ENCODE assay signal across 1 cellular context in genomic region chr1:67748147-67748546, GRCh38.
TF ChIP-seq lines count a peak whose summit lies in the region.

No MANE protein-coding gene starts in this region.

TF ChIP-seq in H1, 55 proteins besides CTCF, POLR2A, EP300 and RAD21 (continued from another document):
- no peak for TF ChIP-seq BCL11A (IDR thresholded peaks at IDR 0.05; ENCODE audit: low read depth in 2 of 2, low read length in 2 of 2)
- no peak for TF ChIP-seq MAX (IDR thresholded peaks at IDR 0.05)
- no peak for TF ChIP-seq RBBP5 (IDR thresholded peaks at IDR 0.05; ENCODE audit: borderline replicate concordance, low read depth, low read length)
- TF ChIP-seq SIRT6 (IDR thresholded peaks at IDR 0.05; ENCODE audit: low read length): no peak
- TF ChIP-seq CBX8 (IDR thresholded peaks at IDR 0.05; ENCODE audit: borderline replicate concordance, low read depth, low read length): no peak
- TF ChIP-seq ASH2L (IDR thresholded peaks at IDR 0.05; ENCODE audit: low read length): no peak
- no peak for TF ChIP-seq TAF1 (IDR thresholded peaks at IDR 0.05; ENCODE audit: low read depth, low read length)
- TF ChIP-seq POU5F1 (IDR thresholded peaks at IDR 0.05; ENCODE audit: low read depth, low read length): no peak
- TF ChIP-seq PHF8 (conservative IDR thresholded peaks at IDR 0.05; ENCODE audit: low read depth, low read length): no peak
- no peak for TF ChIP-seq NRF1 (IDR thresholded peaks at IDR 0.05; ENCODE audit: low read depth, low read length)
- no peak for TF ChIP-seq RFX5 (IDR thresholded peaks at IDR 0.05; ENCODE audit: borderline replicate concordance, low read depth, low read length)
- TF ChIP-seq TCF12 (IDR thresholded peaks at IDR 0.05; ENCODE audit: low read depth, low read length): no peak
- no peak for TF ChIP-seq ZNF274 (IDR thresholded peaks at IDR 0.05; ENCODE audit: borderline replicate concordance, extremely low read depth, low read length)
